8 cellular contexts compared by ENCODE assay signal in the genomic region with DNA sequence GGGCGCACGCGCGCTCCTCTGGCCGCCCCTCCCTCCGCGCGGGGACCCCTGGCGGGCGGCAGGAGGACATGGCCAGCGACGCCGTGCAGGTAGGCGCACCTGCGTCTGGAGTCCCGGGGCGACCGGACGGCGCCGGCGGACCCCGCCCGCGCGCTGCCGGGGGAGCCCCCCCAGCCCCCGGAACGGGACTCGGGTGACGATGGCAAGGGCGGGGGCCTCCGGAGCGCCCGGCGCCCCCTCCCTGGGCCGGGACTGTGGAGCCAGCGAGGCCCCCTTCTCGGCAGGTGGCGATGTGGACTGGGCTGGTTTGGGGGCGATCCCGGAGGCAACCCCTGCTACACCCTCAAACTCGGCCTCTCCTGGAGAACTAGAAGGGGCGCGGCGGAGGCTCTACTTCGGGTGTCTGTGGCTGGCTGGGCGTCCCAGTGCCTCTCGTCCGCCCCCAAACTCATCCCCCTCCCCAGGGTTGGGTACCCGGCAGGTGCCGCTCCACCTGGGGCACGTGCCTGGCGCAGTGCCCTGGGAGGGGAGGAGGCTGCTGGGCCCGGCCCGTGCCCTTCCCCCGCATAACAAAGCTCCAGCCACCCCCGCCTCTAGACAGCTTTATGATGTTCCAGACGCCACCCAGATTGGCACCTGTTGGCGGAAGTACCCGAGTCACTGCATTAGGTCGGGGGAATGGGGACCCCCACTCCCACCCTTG. TPM values are rescaled to one million over a fixed set of nuclear protein-coding genes. Genes with fewer than 3 reads are reported as not detected.
A peak's percentile ranks its signal among the peaks of the same experiment; 100 is the strongest.
DNase-seq lines count a peak whose midpoint lies in the region; ATAC-seq and TF ChIP-seq lines count a peak whose summit lies in the region.

No MANE protein-coding gene starts in this region.

- H3K4me2 ChIP-seq in SK-N-SH: peak overlapping the region; percentile 100

- no peaks in the 10 kb centered on the region for H3K9me3 ChIP-seq in SK-N-SH

- DNase-seq in Calu3 (peak; percentile 60), SK-N-SH (peak; percentile 59), kidney epithelial cell (ENCODE audit: low read depth) (no peak), NOMO-1 (lab: John Stamatoyannopoulos, UW; ENCODE audit: unreplicated experiment in 2 of 2) (no peak), HT-29 (ENCODE audit: low spot score) (no peak)
- peak; percentile 43 to 79 for DNase-seq in stimulated activated CD4-positive, alpha-beta T cell treated with anti-CD3 and anti-CD28 coated beads, Interleukin-4, amount 100 ng/mL, for 4 hours

- intact Hi-C loops in Calu3 (cut with micrococcal nuclease; ENCODE audit: unreplicated experiment): no loop called here

- H3K4me1 Mint-ChIP-seq in Calu3 (ENCODE audit: low read depth, unreplicated experiment) (peaks cover 14% of the 10 kb centered on the region), brain (peaks cover 20% of the 10 kb centered on the region)

- H3K27me3 Mint-ChIP-seq in Calu3 (ENCODE audit: unreplicated experiment): peaks cover 12% of the 10 kb centered on the region
- H3K27me3 Mint-ChIP-seq in brain: peaks cover 11% of the 10 kb centered on the region

- H3K4me3 ChIP-seq in SK-N-SH (ENCODE audit: low read depth in 2 of 2, low read length in 1 of 2): peak overlapping the region; percentile 64 to 74
- H3K4me3 ChIP-seq in kidney epithelial cell (ENCODE audit: low read depth, low read length): peak overlapping the region; percentile 71

- TF ChIP-seq EP300 in SK-N-SH (IDR thresholded peaks at IDR 0.05; ENCODE audit: borderline replicate concordance in 1 of 2, low read depth in 1 of 2, low read length in 1 of 2): no peak

- H3K27ac Mint-ChIP-seq in Calu3 (ENCODE audit: unreplicated experiment) (no peak overlapping the region), brain (peak overlapping the region in 4 of 5 experiments; percentile 17 to 95 (median 89))

- H3K4me3 Mint-ChIP-seq in Calu3 (ENCODE audit: low read depth, unreplicated experiment) (peak overlapping the region; percentile 71), brain (peak overlapping the region; percentile 72 to 88 (median 80))

- TF ChIP-seq RAD21 in SK-N-SH (IDR thresholded peaks at IDR 0.05; ENCODE audit: low read length): no peak

- no peaks in the 10 kb centered on the region for H3K36me3 ChIP-seq in SK-N-SH (replicated peaks in 1 of 2; ENCODE audit: control insufficient read depth in 1 of 2, insufficient read depth in 2 of 2, low read length in 1 of 2)
- H3K36me3 ChIP-seq in kidney epithelial cell (ENCODE audit: control insufficient read depth, insufficient read depth, low read length): no peaks in the 10 kb centered on the region

- H3K79me2 ChIP-seq in SK-N-SH (ENCODE audit: insufficient read depth): peaks cover 62% of the 10 kb centered on the region

- no peaks in the 10 kb centered on the region for H3K27me3 ChIP-seq in SK-N-SH (ENCODE audit: insufficient read depth)
- H3K27me3 ChIP-seq in kidney epithelial cell (ENCODE audit: control insufficient read depth, insufficient read depth, low read length): no peaks in the 10 kb centered on the region

- H3F3A ChIP-seq in SK-N-SH (replicated peaks; ENCODE audit: insufficient read depth): peaks cover 13% of the 10 kb centered on the region

- peak overlapping the region; percentile 69 to 88 for H3K27ac ChIP-seq in SK-N-SH (ENCODE audit: low read depth in 2 of 2, low read length in 1 of 2)

- POLR2A ChIA-PET in SK-N-SH (lab: Yijun Ruan, JAX): interaction anchor here (1.1 kb wide), 1 partner anchor 13 kb away, joined by 5 read pairs; no protein-coding TSS in a partner anchor

- peak; percentile 24 for ATAC-seq in HG03439 (IDR thresholded peaks at IDR 0.05; ENCODE audit: unreplicated experiment)

- WGBS in SK-N-SH (ENCODE audit: low lambda C conversion rate): 5% methylated on average over 16 of the region's 62 CpGs

- H3K36me3 Mint-ChIP-seq in Calu3 (ENCODE audit: insufficient read depth, unreplicated experiment): peaks cover 40% of the 10 kb centered on the region
- H3K36me3 Mint-ChIP-seq in brain: no peaks in the 10 kb centered on the region

- TF ChIP-seq CTCF in Calu3 (IDR thresholded peaks at IDR 0.05; ENCODE audit: unreplicated experiment) (no peak), SK-N-SH (IDR thresholded peaks at IDR 0.05) (peak; percentile 13; the same call in 1 of the 2 replicates), brain (conservative IDR thresholded peaks at IDR 0.05) (no peak), kidney epithelial cell (IDR thresholded peaks at IDR 0.05; ENCODE audit: insufficient read depth, low read length, poor library complexity, severe bottlenecking) (no peak)

- peaks cover 21% of the 10 kb centered on the region; the same call in 1 of the 2 replicates for H4K20me1 ChIP-seq in SK-N-SH (ENCODE audit: insufficient read depth)

- CTCF ChIA-PET in Calu3 (lab: Charles Lee) (interaction anchor here (0.7 kb wide), 1 partner anchor 796 kb away, joined by 3 read pairs; no protein-coding TSS in a partner anchor), SK-N-SH (lab: Yijun Ruan, JAX) (interaction anchor here (0.6 to 1.6 kb wide), 8 partner anchors 11 to 297 kb away, joined by 3 to 5 read pairs (median 3); partner anchors contain the start of genes ASF1B and DDX39A)

- peak overlapping the region; percentile 59; the same call in 1 of the 2 replicates for H2AFZ ChIP-seq in SK-N-SH (ENCODE audit: low read depth)

- H3K9me3 Mint-ChIP-seq in Calu3 (ENCODE audit: low read depth, unreplicated experiment) (no peaks in the 10 kb centered on the region), brain (peaks cover 0 to 6% (median 0%) of the 10 kb centered on the region in 5 experiments)

- peaks cover 6 to 15% of the 10 kb centered on the region in 2 experiments; a peak in 3 of 4 replicates for H3K4me1 ChIP-seq in SK-N-SH (ENCODE audit: control insufficient read depth in 1 of 2, insufficient read depth in 2 of 2, low read depth in 1 of 2, low read length in 1 of 2)

- H3K9me2 ChIP-seq in SK-N-SH: no peaks in the 10 kb centered on the region

- no TSS peak for BruUV-seq in Calu3 (replicated peaks; lab: Mats Ljungman, UMichigan)

- H3K9ac ChIP-seq in SK-N-SH: peak overlapping the region; percentile 82

TF ChIP-seq in SK-N-SH, 30 proteins besides CTCF, POLR2A, EP300 and RAD21:
- TF ChIP-seq NFIC (IDR thresholded peaks at IDR 0.05; ENCODE audit: borderline replicate concordance) (0 out of 2 replicates have a peak, but pooled peaks have one; percentile 24), NRF1 (IDR thresholded peaks at IDR 0.05; ENCODE audit: low read depth, low read length) (no peak)

RNA-seq across cellular contexts. Expression of gene PKN1, which starts 0.5 kb away (rescaled TPM):
- 138 and 139 TPM in 2 replicates for total RNA-seq in Calu3 (2022)
- polyA plus RNA-seq in SK-N-SH (2012; rRNA removed): 68.0 and 99.6 TPM in 2 replicates
- 43.0 and 58.2 TPM in 2 replicates for polyA plus RNA-seq in SK-N-SH (2012; cell fraction: cytosol; rRNA removed)
- polyA plus RNA-seq in SK-N-SH (2012; cell fraction: nucleus; rRNA removed): 85.8 and 112 TPM in 2 replicates
- polyA plus RNA-seq in brain (ENCODE audit: insufficient read depth, low read depth, low replicate concordance): 287 TPM
- total RNA-seq in kidney epithelial cell: 230 and 256 TPM in 2 replicates
- total RNA-seq in HT-29 (2014; rRNA removed; shearing (Covaris generic)): 59.9 and 66.9 TPM in 2 replicates

RNA-seq across cellular contexts. Expression of gene DDX39A, which starts 14.5 kb away (rescaled TPM):
- total RNA-seq in Calu3 (2022) (96.1 and 104 TPM in 2 replicates), kidney epithelial cell (96.4 and 111 TPM in 2 replicates)
- polyA plus RNA-seq in SK-N-SH (2012; rRNA removed) (78.0 and 88.8 TPM in 2 replicates), brain (ENCODE audit: insufficient read depth, low read depth, low replicate concordance) (202 TPM)
- 29.8 and 45.2 TPM in 2 replicates for polyA plus RNA-seq in SK-N-SH (2012; cell fraction: cytosol; rRNA removed)
- polyA plus RNA-seq in SK-N-SH (2012; cell fraction: nucleus; rRNA removed): 401 and 481 TPM in 2 replicates
- total RNA-seq in HT-29 (2014; rRNA removed; shearing (Covaris generic)): 185 and 196 TPM in 2 replicates

RNA-seq across cellular contexts. Expression of gene PTGER1, which starts 41.5 kb away (rescaled TPM):
- total RNA-seq in Calu3 (2022) (1.2 and 1.3 TPM in 2 replicates), kidney epithelial cell (5.5 and 6.9 TPM in 2 replicates)
- polyA plus RNA-seq in SK-N-SH (2012; rRNA removed) (4.6 and 6.0 TPM in 2 replicates), brain (ENCODE audit: insufficient read depth, low read depth, low replicate concordance) (1.5 TPM)
- 2.0 and 3.4 TPM in 2 replicates for polyA plus RNA-seq in SK-N-SH (2012; cell fraction: cytosol; rRNA removed)
- 2.4 and 3.9 TPM in 2 replicates for polyA plus RNA-seq in SK-N-SH (2012; cell fraction: nucleus; rRNA removed)
- 0.31 TPM in 1 of 2 replicates, not detected in the other for total RNA-seq in HT-29 (2014; rRNA removed; shearing (Covaris generic))

RNA-seq across cellular contexts. Expression of gene ADGRE5, which starts 52.4 kb away (rescaled TPM):
- total RNA-seq in Calu3 (2022): 72.0 and 90.5 TPM in 2 replicates
- 4.0 and 5.5 TPM in 2 replicates for polyA plus RNA-seq in SK-N-SH (2012; rRNA removed)
- polyA plus RNA-seq in SK-N-SH (2012; cell fraction: cytosol; rRNA removed): 2.7 and 3.2 TPM in 2 replicates
- 11.3 TPM in 2 replicates for polyA plus RNA-seq in SK-N-SH (2012; cell fraction: nucleus; rRNA removed)
- 8.2 TPM for polyA plus RNA-seq in brain (ENCODE audit: insufficient read depth, low read depth, low replicate concordance)
- total RNA-seq in kidney epithelial cell: 24.7 and 28.2 TPM in 2 replicates
- 41.4 and 62.8 TPM in 2 replicates for total RNA-seq in HT-29 (2014; rRNA removed; shearing (Covaris generic))

Comparison
In these comparisons a context has a peak if more than half of its experiments do, and no peak if none do; other contexts are left out.
1. DNase-seq: peak in Calu3 (single experiment), SK-N-SH (single experiment) and stimulated activated CD4-positive, alpha-beta T cell treated with anti-CD3 and anti-CD28 coated beads, Interleukin-4, amount 100 ng/mL, for 4 hours (2 of 2); none in kidney epithelial cell (single experiment), NOMO-1 (0 of 2) and HT-29 (single experiment).